27 cellular contexts compared by ENCODE assay signal in the genomic region with DNA sequence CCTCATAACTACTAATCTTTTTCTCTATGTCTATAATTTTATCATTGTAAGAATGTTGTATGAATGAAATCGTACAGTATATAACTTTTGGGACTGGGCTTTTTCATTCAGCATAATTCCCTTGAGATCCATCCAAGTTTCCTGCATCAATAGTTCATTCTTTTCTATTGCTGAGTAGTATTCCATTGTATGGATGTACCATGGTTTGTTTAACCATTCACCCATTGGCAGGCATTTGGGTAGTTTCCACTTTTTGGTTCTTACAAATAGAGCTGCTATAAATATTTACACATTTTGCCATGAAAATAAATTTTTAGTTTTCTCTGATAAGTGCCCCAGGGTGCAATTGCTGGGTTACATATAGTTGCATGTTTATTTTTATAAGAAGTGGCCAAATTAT.
"Had no signal": no experiment of that assay in that cellular context is flagged by ENCODE, and none has a peak within 500 bp of the region (broad histone marks: within the 10 kb centered on the region; RNA-seq: fewer than 3 reads in every experiment).

No MANE protein-coding gene starts in this region.

- FAIRE-seq: urothelium cell line had no signal

- H3K36me3 ChIP-seq: stomach, suprapubic skin, thoracic aorta, thyroid gland, tibial artery, tibial nerve, transverse colon, upper lobe of left lung, upper lobe of right lung, uterus, vagina had no signal

- DNase-seq: stimulated activated CD4-positive, alpha-beta T cell treated with anti-CD3 and anti-CD28 coated beads, Interleukin-2, amount 100 ng/mL, for 48 hours; stimulated activated CD4-positive, alpha-beta T cell treated with anti-CD3 and anti-CD28 coated beads, Interleukin-4, amount 100 ng/mL, for 1 hour; stimulated activated CD4-positive, alpha-beta T cell treated with anti-CD3 and anti-CD28 coated beads, Interleukin-4, amount 100 ng/mL, for 24 hours; stimulated activated CD4-positive, alpha-beta T cell treated with anti-CD3 and anti-CD28 coated beads, Interleukin-4, amount 100 ng/mL, for 4 hours; stimulated activated CD8-positive, alpha-beta memory T cell treated with anti-CD3 and anti-CD28 coated beads, Interleukin-4, amount 100 ng/mL, for 48 hours; stimulated activated naive B cell treated with anti-CD40 and anti-IgM and Interleukin-4, amounts not matched to agents 10 μg/mL and 1 μg/mL and 100 μg/mL, for 72 hours; stimulated activated naive CD4-positive, alpha-beta T cell; stimulated activated naive CD4-positive, alpha-beta T cell treated with Interleukin-2 at 50 U/mL for 16 hours; stimulated activated naive CD8-positive, alpha-beta T cell treated with anti-CD3 and anti-CD28 coated beads, Interleukin-15, amount 100 ng/mL, for 72 hours; stimulated activated naive CD8-positive, alpha-beta T cell treated with anti-CD3 and anti-CD28 coated beads, Interleukin-15, Interleukin-2, amounts not matched to agents 100 U/mL and 50 U/mL, for 24 hours; stomach; substantia nigra; testis; thyroid gland; tibial artery; transverse colon; trophoblast cell; upper lobe of left lung; upper lobe of right lung; uterus had no signal

- H3K27me3 ChIP-seq: stomach, suprapubic skin, testis, thyroid gland, tibial artery, tibial nerve, transverse colon, upper lobe of left lung, upper lobe of right lung, uterus, vagina had no signal

- H3K27ac ChIP-seq: stomach, suprapubic skin, testis, thoracic aorta, thyroid gland, tibial artery, tibial nerve, transverse colon, upper lobe of left lung, upper lobe of right lung, uterus, vagina had no signal

- H3K9me3 ChIP-seq: stomach, suprapubic skin, testis, thoracic aorta, thyroid gland, tibial artery, tibial nerve, transverse colon, upper lobe of left lung, upper lobe of right lung, uterus, vagina had no signal

- ATAC-seq: stimulated activated effector memory CD8-positive, alpha-beta T cell treated with anti-CD3 and anti-CD28 coated beads, Interleukin-12 subunit alpha, Interleukin-12 subunit beta, amount 100 ng/mL, for 72 hours; stimulated activated memory B cell treated with anti-CD40 and anti-IgM and Interleukin-4, amounts not matched to agents 10 μg/mL and 1 μg/mL and 100 μg/mL, for 72 hours; stimulated activated naive B cell treated with anti-CD40 and anti-IgM and Interleukin-4, amounts not matched to agents 10 μg/mL and 1 μg/mL and 100 μg/mL, for 72 hours; stimulated activated naive CD8-positive, alpha-beta T cell treated with anti-CD3 and anti-CD28 coated beads, Interleukin-15, amount 100 ng/mL, for 72 hours; stimulated activated naive CD8-positive, alpha-beta T cell treated with anti-CD3 and anti-CD28 coated beads, Interleukin-15, Interleukin-2, amounts not matched to agents 100 U/mL and 50 U/mL, for 24 hours; upper lobe of right lung had no signal

- H3K4me1 ChIP-seq: suprapubic skin, testis, thyroid gland, tibial artery, tibial nerve, transverse colon, upper lobe of left lung, upper lobe of right lung, uterus, vagina had no signal

- H3K4me3 ChIP-seq: stomach, suprapubic skin, testis, thoracic aorta, thyroid gland, tibial artery, tibial nerve, transverse colon, upper lobe of left lung, upper lobe of right lung, uterus, vagina had no signal
